1 cellular context compared by ENCODE assay signal in the genomic region with DNA sequence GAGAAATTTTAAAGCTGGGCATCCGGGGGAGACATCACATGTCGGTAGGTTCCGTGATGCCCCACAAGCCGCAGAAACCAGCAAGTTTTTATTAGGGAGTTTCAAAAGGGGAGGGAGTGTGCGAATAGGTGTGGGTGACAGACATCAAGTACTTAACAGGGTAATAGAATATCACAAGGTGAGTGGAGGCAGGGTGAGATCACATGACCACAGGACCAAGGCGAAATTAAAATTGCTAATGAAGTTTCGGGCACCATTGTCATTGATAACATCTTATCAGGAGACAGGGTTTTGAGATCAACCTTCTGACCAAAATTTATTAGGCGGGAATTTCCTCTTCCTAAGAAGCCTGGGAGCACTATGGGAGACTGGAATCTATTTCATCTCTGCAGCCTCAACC. TPM values are rescaled to one million over a fixed set of nuclear protein-coding genes. Genes with fewer than 3 reads are reported as not detected.
"Had no signal": no experiment of that assay in that cellular context is flagged by ENCODE, and none has a peak within 500 bp of the region (broad histone marks: within the 10 kb centered on the region; RNA-seq: fewer than 3 reads in every experiment).

No MANE protein-coding gene starts in this region.

RNA-seq across cellular contexts. Expression of gene ALDH2, which starts 54.1 kb away (rescaled TPM):
- total RNA-seq: MCF 10A had no signal
